ENCODE assay signal across 16 cellular contexts in genomic region chr3:179333084-179333483, GRCh38. TPM values are rescaled to one million over a fixed set of nuclear protein-coding genes. Genes with fewer than 3 reads are reported as not detected.
DNase-seq lines count a peak whose midpoint lies in the region; ATAC-seq, FAIRE-seq and TF ChIP-seq lines count a peak whose summit lies in the region.
"Had no signal": no experiment of that assay in that cellular context is flagged by ENCODE, and none has a peak within 500 bp of the region (broad histone marks: within the 10 kb centered on the region; RNA-seq: fewer than 3 reads in every experiment).

No MANE protein-coding gene starts in this region.

- BruUV-seq in Calu3 (replicated peaks; lab: Mats Ljungman, UMichigan): no TSS peak

- TF ChIP-seq CTCF in Calu3 (IDR thresholded peaks at IDR 0.05; ENCODE audit: unreplicated experiment): no peak

- H3K9me3 Mint-ChIP-seq in activated naive CD8-positive, alpha-beta T cell (ENCODE audit: low read depth): no peaks in the 10 kb centered on the region
- no peaks in the 10 kb centered on the region for H3K9me3 Mint-ChIP-seq in activated naive CD8-positive, alpha-beta T cell treated with anti-CD3 and anti-CD28 coated beads, Interleukin-2, amount 50 U/mL, for 24 hours
- no peaks in the 10 kb centered on the region for H3K9me3 Mint-ChIP-seq in Calu3 (ENCODE audit: low read depth, unreplicated experiment)
- H3K9me3 Mint-ChIP-seq: CD4-positive, alpha-beta memory T cell; HFFc6 had no signal

- no peak overlapping the region for H3K4me3 Mint-ChIP-seq in activated naive CD8-positive, alpha-beta T cell
- H3K4me3 Mint-ChIP-seq in activated naive CD8-positive, alpha-beta T cell treated with anti-CD3 and anti-CD28 coated beads, Interleukin-2, amount 50 U/mL, for 24 hours: no peak overlapping the region
- H3K4me3 Mint-ChIP-seq in Calu3 (ENCODE audit: low read depth, unreplicated experiment): no peak overlapping the region
- H3K4me3 Mint-ChIP-seq: B cell; CD4-positive, alpha-beta memory T cell; HFFc6 had no signal

- no peak for DNase-seq in activated naive CD8-positive, alpha-beta T cell treated with anti-CD3 and anti-CD28 coated beads, Interleukin-2, amount 50 U/mL, for 24 hours
- peak; percentile 37 for DNase-seq in RCC 7860 (ENCODE audit: low spot score)
- peak; percentile 30 for DNase-seq in kidney glomerular epithelial cell (lab: John Stamatoyannopoulos, UW)
- no peak for DNase-seq in RKO (ENCODE audit: low spot score)
- no peak for DNase-seq in Calu3
- no peak for DNase-seq in COLO668 (lab: John Stamatoyannopoulos, UW; ENCODE audit: unreplicated experiment)
- DNase-seq: 8988T; CD4-positive, alpha-beta memory T cell; COR-L47; DND-41; GDM1; HCEC 1CT; HFFc6 had no signal

- H3K27me3 Mint-ChIP-seq in activated naive CD8-positive, alpha-beta T cell: no peaks in the 10 kb centered on the region
- no peaks in the 10 kb centered on the region for H3K27me3 Mint-ChIP-seq in activated naive CD8-positive, alpha-beta T cell treated with anti-CD3 and anti-CD28 coated beads, Interleukin-2, amount 50 U/mL, for 24 hours
- H3K27me3 Mint-ChIP-seq in Calu3 (ENCODE audit: unreplicated experiment): no peaks in the 10 kb centered on the region
- H3K27me3 Mint-ChIP-seq: B cell; CD4-positive, alpha-beta memory T cell had no signal

- CTCF ChIA-PET in Calu3 (lab: Charles Lee): no interaction called here

- intact Hi-C loops in Calu3 (cut with micrococcal nuclease; ENCODE audit: unreplicated experiment): no loop called here

- H3K27ac Mint-ChIP-seq in activated naive CD8-positive, alpha-beta T cell: peak overlapping the region; percentile 10
- H3K27ac Mint-ChIP-seq in activated naive CD8-positive, alpha-beta T cell treated with anti-CD3 and anti-CD28 coated beads, Interleukin-2, amount 50 U/mL, for 24 hours: no peak overlapping the region
- no peak overlapping the region for H3K27ac Mint-ChIP-seq in Calu3 (ENCODE audit: unreplicated experiment)
- H3K27ac Mint-ChIP-seq: B cell, HFFc6 had no signal

- ATAC-seq in activated naive CD8-positive, alpha-beta T cell treated with anti-CD3 and anti-CD28 coated beads, Interleukin-2, amount 50 U/mL, for 24 hours: no peak

- H3K36me3 Mint-ChIP-seq in activated naive CD8-positive, alpha-beta T cell: peaks cover 2% of the 10 kb centered on the region
- peaks cover 63% of the 10 kb centered on the region for H3K36me3 Mint-ChIP-seq in activated naive CD8-positive, alpha-beta T cell treated with anti-CD3 and anti-CD28 coated beads, Interleukin-2, amount 50 U/mL, for 24 hours (ENCODE audit: low read depth)
- H3K36me3 Mint-ChIP-seq in Calu3 (ENCODE audit: insufficient read depth, unreplicated experiment): peaks cover 62% of the 10 kb centered on the region

- peaks cover 7% of the 10 kb centered on the region for H3K4me1 Mint-ChIP-seq in activated naive CD8-positive, alpha-beta T cell (ENCODE audit: low read depth)
- H3K4me1 Mint-ChIP-seq in activated naive CD8-positive, alpha-beta T cell treated with anti-CD3 and anti-CD28 coated beads, Interleukin-2, amount 50 U/mL, for 24 hours: no peaks in the 10 kb centered on the region
- H3K4me1 Mint-ChIP-seq in Calu3 (ENCODE audit: low read depth, unreplicated experiment): no peaks in the 10 kb centered on the region
- H3K4me1 Mint-ChIP-seq: B cell had no signal

- FAIRE-seq in RCC 7860 (lab: Jason Lieb, UNC): peak; percentile 77
- FAIRE-seq: H1 had no signal

RNA-seq across cellular contexts. Expression of gene ZNF639, which starts 10.3 kb away (rescaled TPM):
- 48.0 and 52.1 TPM in 2 replicates for total RNA-seq in Calu3 (2022)

RNA-seq across cellular contexts. Expression of gene MFN1, which starts 14.4 kb away (rescaled TPM):
- 79.9 and 86.2 TPM in 2 replicates for total RNA-seq in Calu3 (2022)

Comparison
In these comparisons a context has a peak if more than half of its experiments do, and no peak if none do; other contexts are left out.
1. DNase-seq: peak in RCC 7860 (single experiment) and kidney glomerular epithelial cell (single experiment); none in activated naive CD8-positive, alpha-beta T cell treated with anti-CD3 and anti-CD28 coated beads, Interleukin-2, amount 50 U/mL, for 24 hours (single experiment), RKO (single experiment), Calu3 (single experiment) and COLO668 (single experiment).